In genomic region chr11:74418509-74418895, GRCh38 we compare ENCODE assay signal across 10 cellular contexts. TPM values are rescaled to one million over a fixed set of nuclear protein-coding genes. Genes with fewer than 3 reads are reported as not detected.
DNase-seq lines count a peak whose midpoint lies in the region; ATAC-seq and TF ChIP-seq lines count a peak whose summit lies in the region.
"Had no signal": no experiment of that assay in that cellular context is flagged by ENCODE, and none has a peak within 500 bp of the region (broad histone marks: within the 10 kb centered on the region; RNA-seq: fewer than 3 reads in every experiment).

No MANE protein-coding gene starts in this region.

- H3K4me3 Mint-ChIP-seq in stimulated activated naive B cell treated with anti-CD40 and anti-IgM and Interleukin-4, amounts not matched to agents 10 μg/mL and 1 μg/mL and 100 μg/mL, for 72 hours: no peak overlapping the region
- H3K4me3 Mint-ChIP-seq in CD4-positive, alpha-beta T cell: no peak overlapping the region

- H3K27ac ChIP-seq in osteoblast (ENCODE audit: low read depth, low read length): peak overlapping the region; percentile 76
- no peak overlapping the region for H3K27ac ChIP-seq in colonic mucosa
- H3K27ac ChIP-seq in CD4-positive, alpha-beta T cell (ENCODE audit: low read depth, low read length): no peak overlapping the region
- H3K27ac ChIP-seq: KMS-11 had no signal

- TF ChIP-seq CTCF in cardiac fibroblast (IDR thresholded peaks at IDR 0.05; ENCODE audit: low read depth, low read length): no peak
- TF ChIP-seq CTCF in osteoblast (IDR thresholded peaks at IDR 0.05; ENCODE audit: extremely low read depth, low read depth, low read length): no peak
- no peak for TF ChIP-seq CTCF in colonic mucosa (IDR thresholded peaks at IDR 0.05)
- no peak for TF ChIP-seq CTCF in CD4-positive, alpha-beta T cell (IDR thresholded peaks at IDR 0.05)

- H3K4me1 ChIP-seq in osteoblast (ENCODE audit: insufficient read depth, low read length) (peaks cover 22% of the 10 kb centered on the region), colonic mucosa (no peaks in the 10 kb centered on the region)

- no peaks in the 10 kb centered on the region for H3K9me3 Mint-ChIP-seq in stimulated activated naive B cell treated with anti-CD40 and anti-IgM and Interleukin-4, amounts not matched to agents 10 μg/mL and 1 μg/mL and 100 μg/mL, for 72 hours
- no peaks in the 10 kb centered on the region for H3K9me3 Mint-ChIP-seq in CD4-positive, alpha-beta T cell
- H3K9me3 Mint-ChIP-seq: naive thymus-derived CD8-positive, alpha-beta T cell had no signal

- peaks cover 0 to 7% of the 10 kb centered on the region in 2 donors for H3K27me3 Mint-ChIP-seq in stimulated activated naive B cell treated with anti-CD40 and anti-IgM and Interleukin-4, amounts not matched to agents 10 μg/mL and 1 μg/mL and 100 μg/mL, for 72 hours
- H3K27me3 Mint-ChIP-seq in CD4-positive, alpha-beta T cell: no peaks in the 10 kb centered on the region
- H3K27me3 Mint-ChIP-seq: naive thymus-derived CD8-positive, alpha-beta T cell had no signal

- no peak for ATAC-seq in stimulated activated naive B cell treated with anti-CD40 and anti-IgM and Interleukin-4, amounts not matched to agents 10 μg/mL and 1 μg/mL and 100 μg/mL, for 72 hours (replicated peaks)
- no peak for ATAC-seq in CD4-positive, alpha-beta T cell (ENCODE audit: poor library complexity)

- no peak overlapping the region for H2AFZ ChIP-seq in osteoblast (ENCODE audit: low read length)

- peak overlapping the region; percentile 30 for H3K4me2 ChIP-seq in osteoblast (ENCODE audit: insufficient read depth, low read length)
- H3K4me2 ChIP-seq: KMS-11 had no signal

- no peak overlapping the region for H3K9ac ChIP-seq in colonic mucosa (ENCODE audit: low read depth in 2 of 2, low read length in 2 of 2)
- H3K9ac ChIP-seq: KMS-11 had no signal

- POLR2A ChIA-PET in CD4-positive, alpha-beta T cell (lab: Charles Lee): interaction anchor here (1.2 kb wide), 1 partner anchor 75 kb away, joined by 3 read pairs; the partner anchor contains the start of gene LIPT2

- intact Hi-C loops in colonic mucosa (cut with DNase I): no loop called here
- intact Hi-C loops in CD4-positive, alpha-beta T cell (cut with DNase I, micrococcal nuclease): no loop called here

- H3K4me1 Mint-ChIP-seq in stimulated activated naive B cell treated with anti-CD40 and anti-IgM and Interleukin-4, amounts not matched to agents 10 μg/mL and 1 μg/mL and 100 μg/mL, for 72 hours: peaks cover 0 to 2% of the 10 kb centered on the region in 2 donors
- peaks cover 23% of the 10 kb centered on the region for H3K4me1 Mint-ChIP-seq in CD4-positive, alpha-beta T cell (ENCODE audit: low read depth)

- H3K36me3 Mint-ChIP-seq in stimulated activated naive B cell treated with anti-CD40 and anti-IgM and Interleukin-4, amounts not matched to agents 10 μg/mL and 1 μg/mL and 100 μg/mL, for 72 hours: no peaks in the 10 kb centered on the region
- H3K36me3 Mint-ChIP-seq in CD4-positive, alpha-beta T cell (ENCODE audit: low read depth): no peaks in the 10 kb centered on the region
- H3K36me3 Mint-ChIP-seq: naive thymus-derived CD8-positive, alpha-beta T cell had no signal

- no peak overlapping the region for H3K27ac Mint-ChIP-seq in stimulated activated naive B cell treated with anti-CD40 and anti-IgM and Interleukin-4, amounts not matched to agents 10 μg/mL and 1 μg/mL and 100 μg/mL, for 72 hours
- no peak overlapping the region for H3K27ac Mint-ChIP-seq in CD4-positive, alpha-beta T cell

- H3K27me3 ChIP-seq in osteoblast (ENCODE audit: insufficient read depth, low read length) (no peaks in the 10 kb centered on the region), colonic mucosa (no peaks in the 10 kb centered on the region)
- no peaks in the 10 kb centered on the region for H3K27me3 ChIP-seq in CD4-positive, alpha-beta T cell (ENCODE audit: control insufficient read depth, insufficient read depth, low read length)

- H3K4me3 ChIP-seq in cardiac fibroblast (replicated peaks in 1 of 2; ENCODE audit: low read depth in 2 of 2, low read length in 2 of 2) (no peak overlapping the region), osteoblast (ENCODE audit: insufficient read depth, low read length) (no peak overlapping the region), colonic mucosa (no peak overlapping the region)

- DNase-seq in DMS79 treated with DMSO at 0.1 percent for 48 hours (lab: John Stamatoyannopoulos, UW) (peak; percentile 95), NCI-H2029 (lab: John Stamatoyannopoulos, UW) (peak; percentile 53), cardiac fibroblast (ENCODE audit: low read depth in 2 of 2) (peak; percentile 59 to 89), osteoblast (ENCODE audit: insufficient read length, low spot score, missing footprints) (peak; percentile 72), colonic mucosa (no peak), OCI-M1 (lab: John Stamatoyannopoulos, UW) (no peak)
- DNase-seq in stimulated activated naive B cell treated with anti-CD40 and anti-IgM and Interleukin-4, amounts not matched to agents 10 μg/mL and 1 μg/mL and 100 μg/mL, for 72 hours: no peak
- no peak for DNase-seq in CD4-positive, alpha-beta T cell
- DNase-seq: naive thymus-derived CD8-positive, alpha-beta T cell had no signal

- H3K9me3 ChIP-seq in osteoblast (ENCODE audit: low read depth, low read length): no peaks in the 10 kb centered on the region
- no peaks in the 10 kb centered on the region for H3K9me3 ChIP-seq in colonic mucosa
- no peaks in the 10 kb centered on the region for H3K9me3 ChIP-seq in CD4-positive, alpha-beta T cell (ENCODE audit: control insufficient read depth, low read length)

- no peaks in the 10 kb centered on the region for H3K79me2 ChIP-seq in osteoblast (ENCODE audit: insufficient read depth, low read length)

- H3K36me3 ChIP-seq in osteoblast (ENCODE audit: insufficient read depth, low read length) (no peaks in the 10 kb centered on the region), colonic mucosa (no peaks in the 10 kb centered on the region)

- CTCF ChIA-PET in CD4-positive, alpha-beta T cell (lab: Charles Lee): interaction anchor here (0.7 to 1.5 kb wide), 3 partner anchors 28 to 35 kb away, joined by 3 read pairs; no protein-coding TSS in a partner anchor

- H4K20me1 ChIP-seq in osteoblast (ENCODE audit: insufficient read depth, low read length): no peaks in the 10 kb centered on the region

RNA-seq across cellular contexts. Expression of gene PGM2L1, which starts 20.3 kb away (rescaled TPM):
- total RNA-seq in osteoblast: 6.5 and 7.2 TPM in 2 replicates
- total RNA-seq in colonic mucosa: 10 to 100 TPM in 1 of 2 donors, 1 to 10 TPM in 1; 7.8 to 11.1 TPM
- 10 to 100 TPM; 10.2 to 11.8 TPM for total RNA-seq in CD4-positive, alpha-beta T cell

RNA-seq across cellular contexts. Expression of gene KCNE3, which starts 48.8 kb away (rescaled TPM):
- total RNA-seq in osteoblast (1.8 and 2.4 TPM in 2 replicates), colonic mucosa (10 to 100 TPM; 31.9 to 41.2 TPM)
- total RNA-seq in CD4-positive, alpha-beta T cell: under 1 TPM; 0.08 to 0.22 TPM
- total RNA-seq: naive thymus-derived CD8-positive, alpha-beta T cell had no signal

Comparison
In these comparisons a context has a peak if more than half of its experiments do, and no peak if none do; other contexts are left out.
1. DNase-seq: peak in DMS79 treated with DMSO at 0.1 percent for 48 hours (single experiment), NCI-H2029 (single experiment), cardiac fibroblast (2 of 2) and osteoblast (single experiment); none in stimulated activated naive B cell treated with anti-CD40 and anti-IgM and Interleukin-4, amounts not matched to agents 10 μg/mL and 1 μg/mL and 100 μg/mL, for 72 hours (single experiment), colonic mucosa (single experiment), OCI-M1 (single experiment) and CD4-positive, alpha-beta T cell (0 of 10).